ENCODE assay signal across 19 cellular contexts in the genomic region with DNA sequence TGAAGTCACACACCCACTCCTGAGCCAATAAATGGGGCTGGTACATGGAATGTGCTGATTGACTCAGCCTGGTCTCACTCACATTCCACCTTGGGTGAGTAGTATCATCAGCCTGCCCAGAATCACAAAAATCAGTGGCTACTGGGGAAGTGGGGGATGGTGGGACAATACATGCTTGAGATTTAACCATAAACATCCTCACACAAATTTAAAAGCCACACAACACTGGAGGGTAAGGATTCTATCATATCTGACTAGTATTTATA. TPM values are rescaled to one million over a fixed set of nuclear protein-coding genes. Genes with fewer than 3 reads are reported as not detected.
DNase-seq lines count a peak whose midpoint lies in the region; ATAC-seq and TF ChIP-seq lines count a peak whose summit lies in the region.
"Had no signal": no experiment of that assay in that cellular context is flagged by ENCODE, and none has a peak within 500 bp of the region (broad histone marks: within the 10 kb centered on the region; RNA-seq: fewer than 3 reads in every experiment).

No MANE protein-coding gene starts in this region.

- ATAC-seq in stimulated activated naive CD8-positive, alpha-beta T cell treated with anti-CD3 and anti-CD28 coated beads, Interleukin-15, Interleukin-2, amounts not matched to agents 100 U/mL and 50 U/mL, for 24 hours: no peak
- ATAC-seq: activated CD4-positive, alpha-beta T cell treated with anti-CD3 and anti-CD28 coated beads for 36 hours; naive thymus-derived CD8-positive, alpha-beta T cell had no signal

- no peak for TF ChIP-seq CTCF in fibroblast of the aortic adventitia (IDR thresholded peaks at IDR 0.05; ENCODE audit: insufficient read depth, low read length)

- no peak overlapping the region for H3K4me3 ChIP-seq in fibroblast of the aortic adventitia (ENCODE audit: low read depth, low read length)
- H3K4me3 ChIP-seq: BLaER1, SK-N-MC, testis had no signal

- peak; percentile 17 for DNase-seq in GM04503 (ENCODE audit: low read depth)
- peak; percentile 32 for DNase-seq in RKO (ENCODE audit: low spot score)
- DNase-seq in fibroblast of the aortic adventitia (ENCODE audit: low read depth): peak; percentile 8
- peak; percentile 36 for DNase-seq in stromal cell of bone marrow (ENCODE audit: low read depth)
- no peak for DNase-seq in NCI-H2227 (lab: John Stamatoyannopoulos, UW; ENCODE audit: unreplicated experiment)
- DNase-seq in NCI-H187 treated with DMSO at 0.1 percent for 48 hours (lab: John Stamatoyannopoulos, UW): no peak
- no peak for DNase-seq in stimulated activated naive CD8-positive, alpha-beta T cell treated with anti-CD3 and anti-CD28 coated beads, Interleukin-15, Interleukin-2, amounts not matched to agents 100 U/mL and 50 U/mL, for 24 hours
- DNase-seq: activated CD4-positive, alpha-beta T cell treated with anti-CD3 and anti-CD28 coated beads for 36 hours; activated gamma-delta T cell; amniotic stem cell; DMS153; naive thymus-derived CD8-positive, alpha-beta T cell; NCI-H526 treated with DMSO at 0.1 percent for 48 hours; testis had no signal

RNA-seq across cellular contexts. Expression of a gene that starts 26.2 kb away (rescaled TPM):
- not detected in 2 replicates for total RNA-seq in fibroblast of the aortic adventitia (ENCODE audit: low replicate concordance)
- total RNA-seq: activated CD4-positive, alpha-beta T cell treated with anti-CD3 and anti-CD28 coated beads for 36 hours; glomerular endothelial cell; naive thymus-derived CD8-positive, alpha-beta T cell; OCI-LY7; progenitor cell of endocrine pancreas had no signal

Comparison
In these comparisons a context has a peak if more than half of its experiments do, and no peak if none do; other contexts are left out.
1. DNase-seq: peak in GM04503 (single experiment), RKO (single experiment), fibroblast of the aortic adventitia (single experiment) and stromal cell of bone marrow (single experiment); none in NCI-H2227 (single experiment), NCI-H187 treated with DMSO at 0.1 percent for 48 hours (single experiment) and stimulated activated naive CD8-positive, alpha-beta T cell treated with anti-CD3 and anti-CD28 coated beads, Interleukin-15, Interleukin-2, amounts not matched to agents 100 U/mL and 50 U/mL, for 24 hours (single experiment).